In the genomic region with DNA sequence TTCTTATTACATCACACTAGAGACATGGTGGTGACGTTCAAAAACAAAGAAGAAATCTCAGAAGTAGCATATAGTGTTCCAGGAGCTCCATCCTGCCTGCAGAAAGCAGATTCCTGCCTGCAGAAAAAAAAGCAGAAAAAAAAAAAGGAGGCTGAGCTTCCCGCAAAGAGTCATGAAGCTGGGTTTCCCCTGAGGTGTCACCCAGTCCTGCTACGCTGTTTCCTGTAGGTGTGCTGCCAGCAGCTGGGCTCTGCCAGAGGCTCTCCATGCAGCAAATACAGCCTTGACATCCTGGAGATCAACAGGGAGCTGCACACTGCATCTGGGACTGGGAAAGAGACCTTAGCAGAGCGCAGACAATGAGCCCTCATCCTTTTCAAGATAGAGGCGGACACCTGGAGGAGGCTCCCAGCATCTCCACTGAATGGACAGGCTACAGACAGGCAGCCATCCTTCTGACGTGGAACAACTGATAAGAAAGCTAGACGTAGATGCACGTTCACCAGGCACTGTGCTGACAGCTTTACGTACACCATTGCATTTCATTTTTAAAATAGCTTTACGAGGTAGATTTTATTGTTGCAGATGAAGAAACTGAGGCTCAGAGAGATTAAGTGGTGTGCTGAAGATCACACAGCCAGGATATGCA, we compare ENCODE assay signal across 1 cellular context.
TF ChIP-seq lines count a peak whose summit lies in the region.

No MANE protein-coding gene starts in this region.

TF ChIP-seq in WTC11, 78 proteins besides CTCF, POLR2A, EP300 and RAD21 (continued from another document):
- TF ChIP-seq, protein P1, sequence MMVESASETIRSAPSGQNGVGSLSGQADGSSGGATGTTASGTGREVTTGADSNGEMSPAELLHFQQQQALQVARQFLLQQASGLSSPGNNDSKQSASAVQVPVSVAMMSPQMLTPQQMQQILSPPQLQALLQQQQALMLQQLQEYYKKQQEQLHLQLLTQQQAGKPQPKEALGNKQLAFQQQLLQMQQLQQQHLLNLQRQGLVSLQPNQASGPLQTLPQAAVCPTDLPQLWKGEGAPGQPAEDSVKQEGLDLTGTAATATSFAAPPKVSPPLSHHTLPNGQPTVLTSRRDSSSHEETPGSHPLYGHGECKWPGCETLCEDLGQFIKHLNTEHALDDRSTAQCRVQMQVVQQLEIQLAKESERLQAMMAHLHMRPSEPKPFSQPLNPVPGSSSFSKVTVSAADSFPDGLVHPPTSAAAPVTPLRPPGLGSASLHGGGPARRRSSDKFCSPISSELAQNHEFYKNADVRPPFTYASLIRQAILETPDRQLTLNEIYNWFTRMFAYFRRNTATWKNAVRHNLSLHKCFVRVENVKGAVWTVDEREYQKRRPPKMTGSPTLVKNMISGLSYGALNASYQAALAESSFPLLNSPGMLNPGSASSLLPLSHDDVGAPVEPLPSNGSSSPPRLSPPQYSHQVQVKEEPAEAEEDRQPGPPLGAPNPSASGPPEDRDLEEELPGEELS (CRISPR knock-in tag; IDR thresholded peaks at IDR 0.05) = no peak
- TF ChIP-seq ZNF121 (CRISPR knock-in tag; IDR thresholded peaks at IDR 0.05) (no peak), ZNF263 (CRISPR knock-in tag; IDR thresholded peaks at IDR 0.05; ENCODE audit: low read depth) (no peak), PRRX2 (CRISPR knock-in tag; IDR thresholded peaks at IDR 0.05) (no peak), FOXJ3 (CRISPR knock-in tag; IDR thresholded peaks at IDR 0.05; ENCODE audit: borderline replicate concordance) (no peak), NFATC4 (CRISPR knock-in tag; IDR thresholded peaks at IDR 0.05) (no peak), FOXP1 (CRISPR knock-in tag; IDR thresholded peaks at IDR 0.05; ENCODE audit: borderline replicate concordance) (no peak), TCF7 (CRISPR knock-in tag; IDR thresholded peaks at IDR 0.05; ENCODE audit: low read depth) (no peak), TP53 (CRISPR knock-in tag; IDR thresholded peaks at IDR 0.05) (no peak), RORB (CRISPR knock-in tag; IDR thresholded peaks at IDR 0.05) (no peak), ZNF232 (CRISPR knock-in tag; IDR thresholded peaks at IDR 0.05) (no peak), ZNF416 (CRISPR knock-in tag; IDR thresholded peaks at IDR 0.05) (no peak), CREB1 (CRISPR knock-in tag; IDR thresholded peaks at IDR 0.05) (no peak), ESRRA (CRISPR knock-in tag; IDR thresholded peaks at IDR 0.05; ENCODE audit: borderline replicate concordance) (no peak)
- TF ChIP-seq, protein P2, sequence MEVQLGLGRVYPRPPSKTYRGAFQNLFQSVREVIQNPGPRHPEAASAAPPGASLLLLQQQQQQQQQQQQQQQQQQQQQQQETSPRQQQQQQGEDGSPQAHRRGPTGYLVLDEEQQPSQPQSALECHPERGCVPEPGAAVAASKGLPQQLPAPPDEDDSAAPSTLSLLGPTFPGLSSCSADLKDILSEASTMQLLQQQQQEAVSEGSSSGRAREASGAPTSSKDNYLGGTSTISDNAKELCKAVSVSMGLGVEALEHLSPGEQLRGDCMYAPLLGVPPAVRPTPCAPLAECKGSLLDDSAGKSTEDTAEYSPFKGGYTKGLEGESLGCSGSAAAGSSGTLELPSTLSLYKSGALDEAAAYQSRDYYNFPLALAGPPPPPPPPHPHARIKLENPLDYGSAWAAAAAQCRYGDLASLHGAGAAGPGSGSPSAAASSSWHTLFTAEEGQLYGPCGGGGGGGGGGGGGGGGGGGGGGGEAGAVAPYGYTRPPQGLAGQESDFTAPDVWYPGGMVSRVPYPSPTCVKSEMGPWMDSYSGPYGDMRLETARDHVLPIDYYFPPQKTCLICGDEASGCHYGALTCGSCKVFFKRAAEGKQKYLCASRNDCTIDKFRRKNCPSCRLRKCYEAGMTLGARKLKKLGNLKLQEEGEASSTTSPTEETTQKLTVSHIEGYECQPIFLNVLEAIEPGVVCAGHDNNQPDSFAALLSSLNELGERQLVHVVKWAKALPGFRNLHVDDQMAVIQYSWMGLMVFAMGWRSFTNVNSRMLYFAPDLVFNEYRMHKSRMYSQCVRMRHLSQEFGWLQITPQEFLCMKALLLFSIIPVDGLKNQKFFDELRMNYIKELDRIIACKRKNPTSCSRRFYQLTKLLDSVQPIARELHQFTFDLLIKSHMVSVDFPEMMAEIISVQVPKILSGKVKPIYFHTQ (CRISPR knock-in tag; IDR thresholded peaks at IDR 0.05) = no peak
- TF ChIP-seq, protein P3, sequence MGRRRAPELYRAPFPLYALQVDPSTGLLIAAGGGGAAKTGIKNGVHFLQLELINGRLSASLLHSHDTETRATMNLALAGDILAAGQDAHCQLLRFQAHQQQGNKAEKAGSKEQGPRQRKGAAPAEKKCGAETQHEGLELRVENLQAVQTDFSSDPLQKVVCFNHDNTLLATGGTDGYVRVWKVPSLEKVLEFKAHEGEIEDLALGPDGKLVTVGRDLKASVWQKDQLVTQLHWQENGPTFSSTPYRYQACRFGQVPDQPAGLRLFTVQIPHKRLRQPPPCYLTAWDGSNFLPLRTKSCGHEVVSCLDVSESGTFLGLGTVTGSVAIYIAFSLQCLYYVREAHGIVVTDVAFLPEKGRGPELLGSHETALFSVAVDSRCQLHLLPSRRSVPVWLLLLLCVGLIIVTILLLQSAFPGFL (CRISPR knock-in tag; IDR thresholded peaks at IDR 0.05; ENCODE audit: borderline replicate concordance) = no peak
- TF ChIP-seq, protein P4, sequence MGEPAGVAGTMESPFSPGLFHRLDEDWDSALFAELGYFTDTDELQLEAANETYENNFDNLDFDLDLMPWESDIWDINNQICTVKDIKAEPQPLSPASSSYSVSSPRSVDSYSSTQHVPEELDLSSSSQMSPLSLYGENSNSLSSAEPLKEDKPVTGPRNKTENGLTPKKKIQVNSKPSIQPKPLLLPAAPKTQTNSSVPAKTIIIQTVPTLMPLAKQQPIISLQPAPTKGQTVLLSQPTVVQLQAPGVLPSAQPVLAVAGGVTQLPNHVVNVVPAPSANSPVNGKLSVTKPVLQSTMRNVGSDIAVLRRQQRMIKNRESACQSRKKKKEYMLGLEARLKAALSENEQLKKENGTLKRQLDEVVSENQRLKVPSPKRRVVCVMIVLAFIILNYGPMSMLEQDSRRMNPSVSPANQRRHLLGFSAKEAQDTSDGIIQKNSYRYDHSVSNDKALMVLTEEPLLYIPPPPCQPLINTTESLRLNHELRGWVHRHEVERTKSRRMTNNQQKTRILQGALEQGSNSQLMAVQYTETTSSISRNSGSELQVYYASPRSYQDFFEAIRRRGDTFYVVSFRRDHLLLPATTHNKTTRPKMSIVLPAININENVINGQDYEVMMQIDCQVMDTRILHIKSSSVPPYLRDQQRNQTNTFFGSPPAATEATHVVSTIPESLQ (CRISPR knock-in tag; IDR thresholded peaks at IDR 0.05) = no peak
